8 cellular contexts compared by ENCODE assay signal in genomic region chr13:67230774-67231480, GRCh38. TPM values are rescaled to one million over a fixed set of nuclear protein-coding genes. Genes with fewer than 3 reads are reported as not detected.
DNase-seq lines count a peak whose midpoint lies in the region; ATAC-seq and TF ChIP-seq lines count a peak whose summit lies in the region.

No MANE protein-coding gene starts in this region.

- TF ChIP-seq CTCF in HFFc6 (IDR thresholded peaks at IDR 0.05): no peak
- no peak for TF ChIP-seq CTCF in esophagus muscularis mucosa (IDR thresholded peaks at IDR 0.05)
- no peak for TF ChIP-seq CTCF in suprapubic skin (IDR thresholded peaks at IDR 0.05)

- H3K4me3 ChIP-seq in esophagus muscularis mucosa (peak overlapping the region; percentile 72 to 89 (median 88)), suprapubic skin (peak overlapping the region; percentile 86)

- intact Hi-C loops in esophagus muscularis mucosa (cut with DNase I): no loop called here

- no peaks in the 10 kb centered on the region for H3K27me3 Mint-ChIP-seq in HFFc6 (ENCODE audit: insufficient read depth)

- 0% methylated on average over 27 of the region's 47 CpGs for WGBS in esophagus muscularis mucosa
- WGBS in suprapubic skin: under 1% methylated on average over 46 of the region's 47 CpGs

- peaks cover 3 to 53% (median 49%) of the 10 kb centered on the region in 4 donors for H3K4me1 ChIP-seq in esophagus muscularis mucosa
- H3K4me1 ChIP-seq in suprapubic skin: peaks cover 9% of the 10 kb centered on the region

- H3K27ac Mint-ChIP-seq in HFFc6: peak overlapping the region; percentile 83

- no peaks in the 10 kb centered on the region for H3K9me3 Mint-ChIP-seq in HFFc6

- H3K36me3 ChIP-seq in esophagus muscularis mucosa (no peaks in the 10 kb centered on the region), suprapubic skin (no peaks in the 10 kb centered on the region)

- TF ChIP-seq POLR2A in esophagus muscularis mucosa (IDR thresholded peaks at IDR 0.05; ENCODE audit: low read depth) (no peak), suprapubic skin (IDR thresholded peaks at IDR 0.05) (no peak)

- peak; percentile 15 to 37 for ATAC-seq in activated CD4-positive, CD25-positive, alpha-beta regulatory T cell treated with anti-CD3 and anti-CD28 coated beads, Interleukin-2, amount 50 U/mL, for 24 hours

- no peaks in the 10 kb centered on the region for H3K27me3 ChIP-seq in esophagus muscularis mucosa
- peaks cover 16% of the 10 kb centered on the region for H3K27me3 ChIP-seq in suprapubic skin

- peak overlapping the region; percentile 92 to 96 (median 95) for H3K27ac ChIP-seq in esophagus muscularis mucosa (replicated peaks in 1 of 4)
- H3K27ac ChIP-seq in suprapubic skin: peak overlapping the region; percentile 79

- no peaks in the 10 kb centered on the region for H3K36me3 Mint-ChIP-seq in HFFc6 (ENCODE audit: low read depth)

- no peak for DNase-seq in activated CD4-positive, CD25-positive, alpha-beta regulatory T cell (lab: John Stamatoyannopoulos, UW)
- DNase-seq in HFFc6 (peak; percentile 42), NCI-H1092 (lab: John Stamatoyannopoulos, UW) (peak; percentile 69), esophagus muscularis mucosa (ENCODE audit: extremely low spot score) (no peak), mucosa of gallbladder (ENCODE audit: low spot score) (peak; percentile 30), suprapubic skin (ENCODE audit: low spot score in 2 of 2) (peak; percentile 64 to 86)
- peak; percentile 25 to 28 for DNase-seq in activated CD4-positive, alpha-beta T cell treated with anti-CD3 and anti-CD28 coated beads, Interleukin-2, amount 50 U/mL, for 48 hours

- 0 out of 2 replicates have a peak, but pooled peaks cover 13% of the 10 kb centered on the region for H3K4me1 Mint-ChIP-seq in HFFc6 (ENCODE audit: low read depth)

- TF ChIP-seq EP300 in esophagus muscularis mucosa (IDR thresholded peaks at IDR 0.05): no peak
- no peak for TF ChIP-seq EP300 in suprapubic skin (IDR thresholded peaks at IDR 0.05)

- H3K4me3 Mint-ChIP-seq in HFFc6: no peak overlapping the region

- no peaks in the 10 kb centered on the region for H3K9me3 ChIP-seq in esophagus muscularis mucosa
- H3K9me3 ChIP-seq in suprapubic skin: no peaks in the 10 kb centered on the region

RNA-seq across cellular contexts. Expression of gene PCDH9, which starts 0.8 kb away (rescaled TPM):
- 1 to 10 TPM; 2.0 to 6.7 (median 2.6) TPM for total RNA-seq in HFFc6 (2021; fragmentation: NEBNext Ultra II Directional; extraction: Animal tissue kit (Norgen Biotek cat#: 25700))
- total RNA-seq in esophagus muscularis mucosa (10 to 100 TPM; 33.8 to 81.8 (median 49.1) TPM), mucosa of gallbladder (9.0 TPM), suprapubic skin (1 to 10 TPM in 1 of 4 donors, under 1 TPM in 3; 0.64 to 1.1 (median 0.82) TPM)

Comparison
In these comparisons a context has a peak if more than half of its experiments do, and no peak if none do; other contexts are left out.
1. DNase-seq: peak in HFFc6 (single experiment), NCI-H1092 (single experiment), activated CD4-positive, alpha-beta T cell treated with anti-CD3 and anti-CD28 coated beads, Interleukin-2, amount 50 U/mL, for 48 hours (2 of 2), mucosa of gallbladder (single experiment) and suprapubic skin (2 of 2); none in activated CD4-positive, CD25-positive, alpha-beta regulatory T cell (0 of 4) and esophagus muscularis mucosa (single experiment).